In the genomic region with DNA sequence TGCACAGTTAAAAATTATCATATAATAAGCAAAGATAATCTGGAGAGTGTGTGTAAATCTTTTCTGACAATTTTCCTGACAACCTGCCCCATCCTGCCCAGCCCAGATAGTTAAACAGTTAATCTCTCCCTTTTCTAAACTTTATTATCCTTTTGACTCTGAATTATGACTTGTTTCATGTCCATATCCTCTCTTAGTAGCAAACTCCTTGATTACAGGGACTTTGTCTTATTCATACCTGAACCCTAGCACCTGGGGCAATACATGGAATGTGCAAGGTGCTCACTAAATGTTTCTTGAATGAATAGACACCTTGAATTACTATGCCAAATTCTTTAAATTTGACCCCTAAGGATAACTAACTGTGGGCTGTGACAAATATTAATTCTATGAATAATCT, we compare ENCODE assay signal across 5 cellular contexts.
"Had no signal": no experiment of that assay in that cellular context is flagged by ENCODE, and none has a peak within 500 bp of the region (broad histone marks: within the 10 kb centered on the region; RNA-seq: fewer than 3 reads in every experiment).

No MANE protein-coding gene starts in this region.

- H3K27ac ChIP-seq: HL-60 had no signal

- H3K4me2 ChIP-seq: GM23338 had no signal

- ATAC-seq: GM23338, HepG2 had no signal

- H2AFZ ChIP-seq: GM23338 had no signal

- DNase-seq: H9, HCEC 1CT had no signal

- H3K4me3 ChIP-seq: GM23338 had no signal
